Comparison of ENCODE assay signal across 16 cellular contexts in genomic region chr12:120069278-120069677, GRCh38. TPM values are rescaled to one million over a fixed set of nuclear protein-coding genes. Genes with fewer than 3 reads are reported as not detected.
DNase-seq lines count a peak whose midpoint lies in the region; ATAC-seq and TF ChIP-seq lines count a peak whose summit lies in the region.
"Had no signal": no experiment of that assay in that cellular context is flagged by ENCODE, and none has a peak within 500 bp of the region (broad histone marks: within the 10 kb centered on the region; RNA-seq: fewer than 3 reads in every experiment).

No MANE protein-coding gene starts in this region.

- H3K27me3 Mint-ChIP-seq in activated T-cell treated with anti-CD3 and anti-CD28 coated beads, Interleukin-2, amount 50 U/mL, for 72 hours (ENCODE audit: low read depth) = no peaks in the 10 kb centered on the region
- H3K27me3 Mint-ChIP-seq in CD4-positive, alpha-beta T cell = no peaks in the 10 kb centered on the region
- no peaks in the 10 kb centered on the region for H3K27me3 Mint-ChIP-seq in CD8-positive, alpha-beta T cell (ENCODE audit: low read depth)
- H3K27me3 Mint-ChIP-seq in central memory CD8-positive, alpha-beta T cell = no peaks in the 10 kb centered on the region
- H3K27me3 Mint-ChIP-seq: CD4-positive, alpha-beta memory T cell had no signal

- H3K4me1 ChIP-seq in CD8-positive, alpha-beta T cell (ENCODE audit: insufficient read depth, low read length) = peaks cover 2% of the 10 kb centered on the region

- H3K4me1 Mint-ChIP-seq in activated T-cell treated with anti-CD3 and anti-CD28 coated beads, Interleukin-2, amount 50 U/mL, for 72 hours (ENCODE audit: low read depth) = peaks cover 14% of the 10 kb centered on the region
- H3K4me1 Mint-ChIP-seq in CD4-positive, alpha-beta T cell (ENCODE audit: low read depth) = peaks cover 9% of the 10 kb centered on the region
- H3K4me1 Mint-ChIP-seq in CD8-positive, alpha-beta T cell (ENCODE audit: low read depth) = peaks cover 5% of the 10 kb centered on the region
- peaks cover 13% of the 10 kb centered on the region for H3K4me1 Mint-ChIP-seq in central memory CD8-positive, alpha-beta T cell

- H3K36me3 Mint-ChIP-seq in activated T-cell treated with anti-CD3 and anti-CD28 coated beads, Interleukin-2, amount 50 U/mL, for 72 hours (ENCODE audit: insufficient read depth in 2 of 2) = peaks cover 16 to 47% of the 10 kb centered on the region in 2 donors
- peaks cover 85% of the 10 kb centered on the region for H3K36me3 Mint-ChIP-seq in CD4-positive, alpha-beta T cell (ENCODE audit: low read depth)
- H3K36me3 Mint-ChIP-seq in CD8-positive, alpha-beta T cell = peaks cover 77% of the 10 kb centered on the region
- H3K36me3 Mint-ChIP-seq in central memory CD8-positive, alpha-beta T cell (ENCODE audit: insufficient read depth) = peaks cover 31% of the 10 kb centered on the region

- no peak overlapping the region for H3K4me3 ChIP-seq in CD8-positive, alpha-beta T cell (ENCODE audit: low read depth, low read length)

- no peak overlapping the region for H3K4me3 Mint-ChIP-seq in activated T-cell treated with anti-CD3 and anti-CD28 coated beads, Interleukin-2, amount 50 U/mL, for 72 hours
- H3K4me3 Mint-ChIP-seq in CD4-positive, alpha-beta T cell = no peak overlapping the region
- no peak overlapping the region for H3K4me3 Mint-ChIP-seq in CD8-positive, alpha-beta T cell
- no peak overlapping the region for H3K4me3 Mint-ChIP-seq in central memory CD8-positive, alpha-beta T cell
- H3K4me3 Mint-ChIP-seq: CD4-positive, alpha-beta memory T cell; H9 had no signal

- POLR2A ChIA-PET in CD4-positive, alpha-beta T cell (lab: Charles Lee) = no interaction called here
- POLR2A ChIA-PET in CD8-positive, alpha-beta T cell (lab: Charles Lee) = interaction anchor here (1.0 kb wide), 1 partner anchor 80 kb away, joined by 4 read pairs; the partner anchor contains the start of gene BICDL1

- H3K27ac ChIP-seq in CD4-positive, alpha-beta T cell (ENCODE audit: low read depth, low read length) = peak overlapping the region; percentile 3
- no peak overlapping the region for H3K27ac ChIP-seq in CD8-positive, alpha-beta T cell (ENCODE audit: low read depth, low read length)
- H3K27ac ChIP-seq: C4-2B had no signal

- H3K27ac Mint-ChIP-seq in activated T-cell treated with anti-CD3 and anti-CD28 coated beads, Interleukin-2, amount 50 U/mL, for 72 hours = peak overlapping the region; percentile 82
- no peak overlapping the region for H3K27ac Mint-ChIP-seq in CD4-positive, alpha-beta T cell
- H3K27ac Mint-ChIP-seq in CD8-positive, alpha-beta T cell = peak overlapping the region; percentile 64
- H3K27ac Mint-ChIP-seq in central memory CD8-positive, alpha-beta T cell (ENCODE audit: low read depth) = peak overlapping the region; percentile 38

- H3K27me3 ChIP-seq in CD4-positive, alpha-beta T cell (ENCODE audit: control insufficient read depth, insufficient read depth, low read length) = no peaks in the 10 kb centered on the region
- H3K27me3 ChIP-seq in CD8-positive, alpha-beta T cell (ENCODE audit: insufficient read depth, low read length) = no peaks in the 10 kb centered on the region

- no peaks in the 10 kb centered on the region for H3K9me3 Mint-ChIP-seq in activated T-cell treated with anti-CD3 and anti-CD28 coated beads, Interleukin-2, amount 50 U/mL, for 72 hours
- no peaks in the 10 kb centered on the region for H3K9me3 Mint-ChIP-seq in CD4-positive, alpha-beta T cell
- no peaks in the 10 kb centered on the region for H3K9me3 Mint-ChIP-seq in CD8-positive, alpha-beta T cell
- no peaks in the 10 kb centered on the region for H3K9me3 Mint-ChIP-seq in central memory CD8-positive, alpha-beta T cell
- H3K9me3 Mint-ChIP-seq: CD4-positive, alpha-beta memory T cell; H9 had no signal

- intact Hi-C loops in CD4-positive, alpha-beta T cell (cut with DNase I, micrococcal nuclease) = no loop called here
- intact Hi-C loops in CD8-positive, alpha-beta T cell (cut with DNase I, micrococcal nuclease) = loop anchor here in 1 of 2 experiments (5.0 kb wide), 1 partner anchor 77 kb away; no protein-coding TSS in a partner anchor

- ATAC-seq in activated T-cell treated with anti-CD3 and anti-CD28 coated beads, Interleukin-2, amount 50 U/mL, for 72 hours (replicated peaks in 1 of 2) = no peak
- no peak for ATAC-seq in CD4-positive, alpha-beta T cell (ENCODE audit: poor library complexity)
- ATAC-seq in CD8-positive, alpha-beta T cell = no peak
- ATAC-seq in central memory CD8-positive, alpha-beta T cell (replicated peaks; ENCODE audit: extremely low read depth, poor library complexity, severe bottlenecking) = no peak
- no peak for ATAC-seq in HG03159 (IDR thresholded peaks at IDR 0.05; ENCODE audit: unreplicated experiment)
- ATAC-seq in GM21360 (IDR thresholded peaks at IDR 0.05; ENCODE audit: unreplicated experiment) = no peak

- H3K9me3 ChIP-seq in CD4-positive, alpha-beta T cell (ENCODE audit: control insufficient read depth, low read length) = no peaks in the 10 kb centered on the region
- no peaks in the 10 kb centered on the region for H3K9me3 ChIP-seq in CD8-positive, alpha-beta T cell (ENCODE audit: low read length)

- CTCF ChIA-PET in CD4-positive, alpha-beta T cell (lab: Charles Lee) = interaction anchor here (1.1 to 1.4 kb wide), 2 partner anchors 9 to 174 kb away, joined by 3 to 4 read pairs; no protein-coding TSS in a partner anchor
- CTCF ChIA-PET in CD8-positive, alpha-beta T cell (lab: Charles Lee) = no interaction called here

- TF ChIP-seq CTCF in CD4-positive, alpha-beta T cell (IDR thresholded peaks at IDR 0.05) = no peak
- no peak for TF ChIP-seq CTCF in CD8-positive, alpha-beta T cell (IDR thresholded peaks at IDR 0.05)

- no peak for DNase-seq in activated T-cell treated with anti-CD3 and anti-CD28 coated beads, Interleukin-2, amount 50 U/mL, for 72 hours
- no peak for DNase-seq in activated T-cell treated with anti-CD3 and anti-CD28 coated beads, Interleukin-2, amount 50 U/mL, for 48 hours
- no peak for DNase-seq in CD4-positive, alpha-beta T cell
- DNase-seq in CD8-positive, alpha-beta T cell = no peak
- DNase-seq in central memory CD8-positive, alpha-beta T cell (ENCODE audit: low spot score in 2 of 2) = no peak
- no peak for DNase-seq in NCI-H510A treated with DMSO at 0.1 percent for 48 hours (lab: John Stamatoyannopoulos, UW)
- DNase-seq: ACHN; AML-193; Calu3; CD4-positive, alpha-beta memory T cell; DMS79 treated with DMSO at 0.1 percent for 48 hours; GF-D8; H9 had no signal

- H3K36me3 ChIP-seq in CD8-positive, alpha-beta T cell (ENCODE audit: insufficient read depth, low read length) = peaks cover 24% of the 10 kb centered on the region

RNA-seq across cellular contexts. Expression of gene RAB35, which starts 47.3 kb away (rescaled TPM):
- 10 to 100 TPM; 66.2 to 78.9 TPM for total RNA-seq in activated T-cell treated with anti-CD3 and anti-CD28 coated beads, Interleukin-2, amount 50 U/mL, for 72 hours
- total RNA-seq in CD4-positive, alpha-beta T cell = 10 to 100 TPM; 49.7 to 53.8 TPM
- total RNA-seq in CD8-positive, alpha-beta T cell = 10 to 100 TPM; 61.6 to 63.7 TPM
